Comparison of ENCODE assay signal across 1 cellular context in the genomic region with DNA sequence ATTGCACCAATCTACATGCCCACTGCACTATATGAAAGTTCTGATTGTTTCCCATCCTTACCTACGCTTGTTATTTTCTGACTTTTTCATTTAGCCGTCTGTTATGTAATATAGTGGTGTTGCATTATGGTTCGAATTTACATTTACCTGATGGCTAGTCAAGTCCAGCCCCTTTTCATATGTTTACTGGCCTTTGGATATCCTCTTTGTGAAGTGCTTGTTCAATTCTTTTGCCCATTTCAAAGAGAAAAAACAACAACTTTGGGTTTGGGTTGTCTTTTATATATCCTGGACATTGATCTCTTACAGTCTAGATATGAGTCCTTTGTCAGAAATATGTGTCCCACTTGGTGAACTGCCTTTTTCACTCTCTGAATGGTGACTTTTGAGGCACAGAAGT.
A peak's percentile ranks its signal among the peaks of the same experiment; 100 is the strongest.
TF ChIP-seq lines count a peak whose summit lies in the region.

No MANE protein-coding gene starts in this region.

TF ChIP-seq in K562, 482 proteins besides CTCF, POLR2A, EP300 and RAD21 (continued from another document):
- TF ChIP-seq, protein P1, sequence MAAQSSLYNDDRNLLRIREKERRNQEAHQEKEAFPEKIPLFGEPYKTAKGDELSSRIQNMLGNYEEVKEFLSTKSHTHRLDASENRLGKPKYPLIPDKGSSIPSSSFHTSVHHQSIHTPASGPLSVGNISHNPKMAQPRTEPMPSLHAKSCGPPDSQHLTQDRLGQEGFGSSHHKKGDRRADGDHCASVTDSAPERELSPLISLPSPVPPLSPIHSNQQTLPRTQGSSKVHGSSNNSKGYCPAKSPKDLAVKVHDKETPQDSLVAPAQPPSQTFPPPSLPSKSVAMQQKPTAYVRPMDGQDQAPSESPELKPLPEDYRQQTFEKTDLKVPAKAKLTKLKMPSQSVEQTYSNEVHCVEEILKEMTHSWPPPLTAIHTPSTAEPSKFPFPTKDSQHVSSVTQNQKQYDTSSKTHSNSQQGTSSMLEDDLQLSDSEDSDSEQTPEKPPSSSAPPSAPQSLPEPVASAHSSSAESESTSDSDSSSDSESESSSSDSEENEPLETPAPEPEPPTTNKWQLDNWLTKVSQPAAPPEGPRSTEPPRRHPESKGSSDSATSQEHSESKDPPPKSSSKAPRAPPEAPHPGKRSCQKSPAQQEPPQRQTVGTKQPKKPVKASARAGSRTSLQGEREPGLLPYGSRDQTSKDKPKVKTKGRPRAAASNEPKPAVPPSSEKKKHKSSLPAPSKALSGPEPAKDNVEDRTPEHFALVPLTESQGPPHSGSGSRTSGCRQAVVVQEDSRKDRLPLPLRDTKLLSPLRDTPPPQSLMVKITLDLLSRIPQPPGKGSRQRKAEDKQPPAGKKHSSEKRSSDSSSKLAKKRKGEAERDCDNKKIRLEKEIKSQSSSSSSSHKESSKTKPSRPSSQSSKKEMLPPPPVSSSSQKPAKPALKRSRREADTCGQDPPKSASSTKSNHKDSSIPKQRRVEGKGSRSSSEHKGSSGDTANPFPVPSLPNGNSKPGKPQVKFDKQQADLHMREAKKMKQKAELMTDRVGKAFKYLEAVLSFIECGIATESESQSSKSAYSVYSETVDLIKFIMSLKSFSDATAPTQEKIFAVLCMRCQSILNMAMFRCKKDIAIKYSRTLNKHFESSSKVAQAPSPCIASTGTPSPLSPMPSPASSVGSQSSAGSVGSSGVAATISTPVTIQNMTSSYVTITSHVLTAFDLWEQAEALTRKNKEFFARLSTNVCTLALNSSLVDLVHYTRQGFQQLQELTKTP (IDR thresholded peaks at IDR 0.05; ENCODE audit: low read depth in 1 of 2, partially characterized antibody in 2 of 2): peak in 1 of 2 experiments; percentile 93
- TF ChIP-seq ILK (tag; IDR thresholded peaks at IDR 0.05; ENCODE audit: borderline replicate concordance, low read depth) (0 out of 2 replicates have a peak, but pooled peaks have one; percentile 37), RHOXF2B (CRISPR knock-in tag; conservative IDR thresholded peaks at IDR 0.05) (no peak)
- TF ChIP-seq, protein P2, sequence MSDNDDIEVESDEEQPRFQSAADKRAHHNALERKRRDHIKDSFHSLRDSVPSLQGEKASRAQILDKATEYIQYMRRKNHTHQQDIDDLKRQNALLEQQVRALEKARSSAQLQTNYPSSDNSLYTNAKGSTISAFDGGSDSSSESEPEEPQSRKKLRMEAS (CRISPR knock-in tag; IDR thresholded peaks at IDR 0.05): no peak
- TF ChIP-seq, protein P3, sequence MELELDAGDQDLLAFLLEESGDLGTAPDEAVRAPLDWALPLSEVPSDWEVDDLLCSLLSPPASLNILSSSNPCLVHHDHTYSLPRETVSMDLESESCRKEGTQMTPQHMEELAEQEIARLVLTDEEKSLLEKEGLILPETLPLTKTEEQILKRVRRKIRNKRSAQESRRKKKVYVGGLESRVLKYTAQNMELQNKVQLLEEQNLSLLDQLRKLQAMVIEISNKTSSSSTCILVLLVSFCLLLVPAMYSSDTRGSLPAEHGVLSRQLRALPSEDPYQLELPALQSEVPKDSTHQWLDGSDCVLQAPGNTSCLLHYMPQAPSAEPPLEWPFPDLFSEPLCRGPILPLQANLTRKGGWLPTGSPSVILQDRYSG (tag; conservative IDR thresholded peaks at IDR 0.05; ENCODE audit: low read depth): no peak
- TF ChIP-seq, protein P4, sequence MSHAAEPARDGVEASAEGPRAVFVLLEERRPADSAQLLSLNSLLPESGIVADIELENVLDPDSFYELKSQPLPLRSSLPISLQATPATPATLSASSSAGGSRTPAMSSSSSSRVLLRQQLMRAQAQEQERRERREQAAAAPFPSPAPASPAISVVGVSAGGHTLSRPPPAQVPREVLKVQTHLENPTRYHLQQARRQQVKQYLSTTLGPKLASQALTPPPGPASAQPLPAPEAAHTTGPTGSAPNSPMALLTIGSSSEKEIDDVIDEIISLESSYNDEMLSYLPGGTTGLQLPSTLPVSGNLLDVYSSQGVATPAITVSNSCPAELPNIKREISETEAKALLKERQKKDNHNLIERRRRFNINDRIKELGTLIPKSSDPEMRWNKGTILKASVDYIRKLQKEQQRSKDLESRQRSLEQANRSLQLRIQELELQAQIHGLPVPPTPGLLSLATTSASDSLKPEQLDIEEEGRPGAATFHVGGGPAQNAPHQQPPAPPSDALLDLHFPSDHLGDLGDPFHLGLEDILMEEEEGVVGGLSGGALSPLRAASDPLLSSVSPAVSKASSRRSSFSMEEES (CRISPR knock-in tag; IDR thresholded peaks at IDR 0.05): no peak
TF ChIP-seq in K562: peak in this region for 2.
